Comparison of ENCODE assay signal across 26 cellular contexts in the genomic region with DNA sequence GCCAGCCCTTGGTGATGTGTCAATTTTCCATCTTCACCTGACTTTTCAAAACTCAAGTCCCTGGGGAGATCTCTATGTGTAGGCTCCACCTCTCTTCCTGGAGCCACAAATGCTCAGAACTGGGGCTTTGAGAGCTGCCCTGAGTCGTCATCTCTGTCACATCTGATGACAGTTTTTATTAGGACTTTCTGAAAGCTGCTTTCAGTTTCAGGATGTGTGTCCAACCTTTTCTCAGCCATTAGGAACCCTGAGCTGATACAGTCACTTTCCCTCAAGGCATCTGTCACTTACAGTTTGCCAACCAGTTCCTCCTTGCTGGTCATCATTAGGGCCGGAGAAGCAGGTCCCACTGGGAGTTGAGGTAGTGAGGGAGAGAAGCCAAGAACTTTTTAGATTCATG.
DNase-seq lines count a peak whose midpoint lies in the region; ATAC-seq and TF ChIP-seq lines count a peak whose summit lies in the region.
"Had no signal": no experiment of that assay in that cellular context is flagged by ENCODE, and none has a peak within 500 bp of the region (broad histone marks: within the 10 kb centered on the region; RNA-seq: fewer than 3 reads in every experiment).

No MANE protein-coding gene starts in this region.

- no peaks in the 10 kb centered on the region for H3K9me2 ChIP-seq in MM.1S (replicated peaks; ENCODE audit: insufficient read depth, low read length)

- no peaks in the 10 kb centered on the region for H3K36me3 ChIP-seq in MM.1S (replicated peaks; ENCODE audit: insufficient read depth, low read length)
- H3K36me3 ChIP-seq: neutrophil, SJCRH30, spleen, transverse colon had no signal

- H3K27me3 ChIP-seq in MM.1S (replicated peaks; ENCODE audit: insufficient read depth, low read length): no peaks in the 10 kb centered on the region
- H3K27me3 ChIP-seq: neutrophil, SJCRH30, spleen, transverse colon had no signal

- H3K4me1 ChIP-seq in MM.1S (ENCODE audit: low read length): peaks cover 10% of the 10 kb centered on the region; the same call in 1 of the 2 replicates
- H3K4me1 ChIP-seq: A549, spleen, transverse colon had no signal

- H3K27ac ChIP-seq in MM.1S (ENCODE audit: low read length): no peak overlapping the region
- H3K27ac ChIP-seq: A549, neutrophil, SJCRH30, spleen, transverse colon had no signal

- ATAC-seq in GM18511 (IDR thresholded peaks at IDR 0.05; ENCODE audit: unreplicated experiment): peak; percentile 70
- ATAC-seq in GM19463 (IDR thresholded peaks at IDR 0.05; ENCODE audit: unreplicated experiment): peak; percentile 78
- ATAC-seq in HG02973 (IDR thresholded peaks at IDR 0.05; ENCODE audit: unreplicated experiment): peak; percentile 65
- ATAC-seq in GM18498 (IDR thresholded peaks at IDR 0.05; ENCODE audit: unreplicated experiment): no peak
- ATAC-seq in GM21447 (IDR thresholded peaks at IDR 0.05; ENCODE audit: unreplicated experiment): no peak
- no peak for ATAC-seq in HG02885 (IDR thresholded peaks at IDR 0.05; ENCODE audit: poor library complexity, unreplicated experiment)
- ATAC-seq: A549; activated CD8-positive, alpha-beta T cell treated with anti-CD3 and anti-CD28 coated beads, Interleukin-2, amount 10 ng/mL, durations not matched to agents 7 days and 5 days; naive thymus-derived CD4-positive, alpha-beta T cell; right cardiac atrium had no signal

- no peaks in the 10 kb centered on the region for H3K79me2 ChIP-seq in MM.1S (ENCODE audit: low read length)

- H3F3A ChIP-seq in MM.1S (ENCODE audit: insufficient read depth, low read length): no peaks in the 10 kb centered on the region; the same call in 1 of the 2 replicates

- no peaks in the 10 kb centered on the region for H3K9me3 ChIP-seq in MM.1S (replicated peaks; ENCODE audit: insufficient read depth, low read length)
- H3K9me3 ChIP-seq: A549, neutrophil, transverse colon had no signal

- no peak overlapping the region for H3K4me3 ChIP-seq in MM.1S (ENCODE audit: low read length)
- H3K4me3 ChIP-seq: A549, SJCRH30, spleen, transverse colon had no signal

- TF ChIP-seq CTCF in MM.1S (IDR thresholded peaks at IDR 0.05; ENCODE audit: low read length): no peak

- H4K20me1 ChIP-seq in MM.1S (ENCODE audit: insufficient read depth, low read length): no peaks in the 10 kb centered on the region

- no peak overlapping the region for H3K9ac ChIP-seq in MM.1S (ENCODE audit: low read length)

- peak; percentile 57 for DNase-seq in MM.1S
- DNase-seq in stimulated activated CD4-positive, alpha-beta T cell treated with anti-CD3 and anti-CD28 coated beads, Interleukin-4, amount 100 ng/mL, for 4 hours: no peak
- DNase-seq: activated CD4-positive, alpha-beta T cell treated with anti-CD3 and anti-CD28 coated beads for 4 hours; activated CD8-positive, alpha-beta T cell treated with anti-CD3 and anti-CD28 coated beads, Interleukin-2, amount 10 ng/mL, durations not matched to agents 7 days and 5 days; activated effector memory CD4-positive, alpha-beta T cell treated with Interleukin-2 at 50 U/mL for 16 hours; activated T-cell treated with anti-CD3 and anti-CD28 coated beads for 4 hours; anterior cingulate cortex; CD4-positive, CD25-positive, alpha-beta regulatory T cell; HFFc6; kidney; naive thymus-derived CD4-positive, alpha-beta T cell; NCI-H1048; NCI-H1694 treated with DMSO at 0.1 percent for 48 hours; right cardiac atrium; SJCRH30; spleen; T-helper 9 cell; transverse colon had no signal

- no peak overlapping the region for H2AFZ ChIP-seq in MM.1S (ENCODE audit: low read length)

- H3K4me2 ChIP-seq in MM.1S (ENCODE audit: low read depth, low read length): no peak overlapping the region
- H3K4me2 ChIP-seq: A549 had no signal

Comparison
In these comparisons a context has a peak if more than half of its experiments do, and no peak if none do; other contexts are left out.
1. ATAC-seq: peak in GM18511 (single experiment), GM19463 (single experiment) and HG02973 (single experiment); none in GM18498 (single experiment), GM21447 (single experiment) and HG02885 (single experiment).